ENCODE assay signal across 8 cellular contexts in genomic region chr7:22356855-22357310, GRCh38. TPM values are rescaled to one million over a fixed set of nuclear protein-coding genes. Genes with fewer than 3 reads are reported as not detected.
DNase-seq lines count a peak whose midpoint lies in the region; ATAC-seq, FAIRE-seq and TF ChIP-seq lines count a peak whose summit lies in the region.

RAPGEF5 (minus strand) TSS chr7:22357154; CDS start chr7:22357060, 94 bp downstream.

- peak; percentile 18 for ATAC-seq in T-helper 17 cell
- no peak for ATAC-seq in GM18870 (IDR thresholded peaks at IDR 0.05; ENCODE audit: unreplicated experiment)
- no peak for ATAC-seq in HG03039 (IDR thresholded peaks at IDR 0.05; ENCODE audit: unreplicated experiment)

- peak within 1 kb of the TSS; percentile 82 for H3K4me3 Mint-ChIP-seq in Calu3 (ENCODE audit: low read depth, unreplicated experiment)
- peak within 1 kb of the TSS; percentile 88 for H3K4me3 Mint-ChIP-seq in T-helper 17 cell

- H3K4me3 ChIP-seq in foreskin fibroblast (ENCODE audit: low read depth in 1 of 2, low read length in 2 of 2): no peak within 1 kb of the TSS

- H3K27ac Mint-ChIP-seq in Calu3 (ENCODE audit: unreplicated experiment): peak within 1 kb of the TSS; percentile 70
- no peak within 1 kb of the TSS for H3K27ac Mint-ChIP-seq in T-helper 17 cell

- TF ChIP-seq CTCF in Calu3 (IDR thresholded peaks at IDR 0.05; ENCODE audit: unreplicated experiment) (no peak), foreskin fibroblast (IDR thresholded peaks at IDR 0.05; ENCODE audit: low read depth, low read length) (no peak)

- peaks cover 39% of the 10 kb centered on the region for H3K36me3 Mint-ChIP-seq in Calu3 (ENCODE audit: insufficient read depth, unreplicated experiment)
- H3K36me3 Mint-ChIP-seq in T-helper 17 cell (ENCODE audit: low read depth): peaks cover 3% of the 10 kb centered on the region

- DNase-seq in Calu3 (peak; percentile 80), GM19239 (ENCODE audit: insufficient read length, low spot score) (peak; percentile 65), HT-29 (ENCODE audit: low spot score) (peak; percentile 49), T-helper 17 cell (no peak), foreskin fibroblast (peak; percentile 2 to 30), occipital lobe (lab: John Stamatoyannopoulos, UW) (no peak)

- no peaks in the 10 kb centered on the region for H3K9me3 ChIP-seq in T-helper 17 cell (ENCODE audit: control insufficient read depth, low read length, poor library complexity, severe bottlenecking)

- H3K4me1 Mint-ChIP-seq in Calu3 (ENCODE audit: low read depth, unreplicated experiment): peaks cover 62% of the 10 kb centered on the region
- H3K4me1 Mint-ChIP-seq in T-helper 17 cell: peaks cover 3% of the 10 kb centered on the region

- H3K9me3 Mint-ChIP-seq in Calu3 (ENCODE audit: low read depth, unreplicated experiment): peaks cover 2% of the 10 kb centered on the region

- no peak for FAIRE-seq in GM19239 (lab: Jason Lieb, UNC)

- CTCF ChIA-PET in Calu3 (lab: Charles Lee): interaction anchor here (0.6 to 1.6 kb wide), 5 partner anchors 14 to 129 kb away, joined by 3 to 11 read pairs (median 5); no protein-coding TSS in a partner anchor

- BruUV-seq in Calu3 (replicated peaks; lab: Mats Ljungman, UMichigan): no TSS peak

- intact Hi-C loops in Calu3 (cut with micrococcal nuclease; ENCODE audit: unreplicated experiment): no loop called here

- H3K27me3 Mint-ChIP-seq in Calu3 (ENCODE audit: unreplicated experiment): no peaks in the 10 kb centered on the region
- peaks cover 38% of the 10 kb centered on the region for H3K27me3 Mint-ChIP-seq in T-helper 17 cell

RNA-seq across cellular contexts. Expression of gene RAPGEF5, which starts in this region (rescaled TPM):
- 108 and 128 TPM in 2 replicates for total RNA-seq in Calu3 (2022)
- 8.9 and 9.3 TPM in 2 replicates for total RNA-seq in HT-29 (2014; rRNA removed; shearing (Covaris generic))
- under 1 TPM; 0.10 to 0.85 TPM for total RNA-seq in T-helper 17 cell
- 81.4 TPM for total RNA-seq in occipital lobe

Comparison
In these comparisons a context has a peak if more than half of its experiments do, and no peak if none do; other contexts are left out.
1. Peak in ATAC-seq in T-helper 17 cell; RNA of the gene not detected or under 1 TPM.
2. DNase-seq: peak in Calu3 (single experiment), GM19239 (single experiment), HT-29 (single experiment) and foreskin fibroblast (2 of 2); none in T-helper 17 cell (0 of 3) and occipital lobe (single experiment).